In genomic region chr1:170230323-170230722, GRCh38 we compare ENCODE assay signal across 31 cellular contexts.
"Had no signal": no experiment of that assay in that cellular context is flagged by ENCODE, and none has a peak within 500 bp of the region (broad histone marks: within the 10 kb centered on the region; RNA-seq: fewer than 3 reads in every experiment).

No MANE protein-coding gene starts in this region.

- H3K4me1 Mint-ChIP-seq: naive B cell; naive thymus-derived CD8-positive, alpha-beta T cell; stimulated activated memory B cell treated with anti-CD40 and anti-IgM and Interleukin-4, amounts not matched to agents 10 μg/mL and 1 μg/mL and 100 μg/mL, for 72 hours; stimulated activated naive CD8-positive, alpha-beta T cell treated with anti-CD3 and anti-CD28 coated beads, Interleukin-15, amount 100 ng/mL, for 72 hours had no signal

- ATAC-seq: naive thymus-derived CD8-positive, alpha-beta T cell; psoas muscle; right cardiac atrium; sciatic nerve; stimulated activated memory B cell treated with anti-CD40 and anti-IgM and Interleukin-4, amounts not matched to agents 10 μg/mL and 1 μg/mL and 100 μg/mL, for 72 hours; stimulated activated naive CD8-positive, alpha-beta T cell treated with anti-CD3 and anti-CD28 coated beads, Interleukin-15, amount 100 ng/mL, for 72 hours; stimulated activated naive CD8-positive, alpha-beta T cell treated with anti-CD3 and anti-CD28 coated beads, Interleukin-15, Interleukin-2, amounts not matched to agents 100 U/mL and 50 U/mL, for 24 hours; upper lobe of right lung had no signal

- H3K4me3 ChIP-seq: psoas muscle, skin epidermis, smooth muscle cell, spleen, suprapubic skin, testis, tibial artery, transverse colon, upper lobe of right lung, uterus had no signal

- H3K79me2 ChIP-seq: parathyroid adenoma had no signal

- H3K4me3 Mint-ChIP-seq: naive B cell; naive thymus-derived CD8-positive, alpha-beta T cell; nephron; stimulated activated memory B cell treated with anti-CD40 and anti-IgM and Interleukin-4, amounts not matched to agents 10 μg/mL and 1 μg/mL and 100 μg/mL, for 72 hours; stimulated activated naive CD8-positive, alpha-beta T cell treated with anti-CD3 and anti-CD28 coated beads, Interleukin-15, amount 100 ng/mL, for 72 hours; type B pancreatic cell had no signal

- H3K4me1 ChIP-seq: parathyroid adenoma, psoas muscle, spleen, testis, transverse colon, upper lobe of right lung, uterus had no signal

- H3K27ac Mint-ChIP-seq: naive B cell; naive thymus-derived CD8-positive, alpha-beta T cell; progenitor cell of endocrine pancreas; stimulated activated memory B cell treated with anti-CD40 and anti-IgM and Interleukin-4, amounts not matched to agents 10 μg/mL and 1 μg/mL and 100 μg/mL, for 72 hours; stimulated activated naive CD8-positive, alpha-beta T cell treated with anti-CD3 and anti-CD28 coated beads, Interleukin-15, amount 100 ng/mL, for 72 hours; type B pancreatic cell had no signal

- H3K27me3 Mint-ChIP-seq: progenitor cell of endocrine pancreas, type B pancreatic cell had no signal

- H3K9ac ChIP-seq: parathyroid adenoma had no signal

- H3K27ac ChIP-seq: neutrophil, parathyroid adenoma, psoas muscle, skin epidermis, spleen, suprapubic skin, testis, tibial artery, transverse colon, upper lobe of right lung, uterus had no signal

- H3K4me2 ChIP-seq: smooth muscle cell had no signal

- H3K36me3 Mint-ChIP-seq: naive B cell; naive thymus-derived CD8-positive, alpha-beta T cell; stimulated activated memory B cell treated with anti-CD40 and anti-IgM and Interleukin-4, amounts not matched to agents 10 μg/mL and 1 μg/mL and 100 μg/mL, for 72 hours; type B pancreatic cell had no signal

- H3K9me3 ChIP-seq: neutrophil, psoas muscle, spleen, suprapubic skin, testis, tibial artery, transverse colon, upper lobe of right lung, uterus had no signal

- H3K9me3 Mint-ChIP-seq: naive thymus-derived CD8-positive, alpha-beta T cell; nephron; stimulated activated memory B cell treated with anti-CD40 and anti-IgM and Interleukin-4, amounts not matched to agents 10 μg/mL and 1 μg/mL and 100 μg/mL, for 72 hours; stimulated activated naive CD8-positive, alpha-beta T cell treated with anti-CD3 and anti-CD28 coated beads, Interleukin-15, amount 100 ng/mL, for 72 hours; type B pancreatic cell had no signal

- H3K27me3 ChIP-seq: neutrophil, spleen, suprapubic skin, testis, tibial artery, transverse colon, upper lobe of right lung, uterus had no signal

- H3K36me3 ChIP-seq: neutrophil, spleen, suprapubic skin, tibial artery, transverse colon, upper lobe of right lung, uterus had no signal

- DNase-seq: naive B cell; naive thymus-derived CD8-positive, alpha-beta T cell; nucleus accumbens; posterior cingulate gyrus; psoas muscle; right cardiac atrium; spleen; stimulated activated CD4-positive, alpha-beta T cell treated with anti-CD3 and anti-CD28 coated beads, Interleukin-12 subunit alpha, Interleukin-12 subunit beta, amount 100 ng/mL, for 4 hours; stimulated activated CD4-positive, alpha-beta T cell treated with anti-CD3 and anti-CD28 coated beads, Interleukin-1b, Interleukin-23, amount 100 ng/mL, for 48 hours; stimulated activated CD4-positive, alpha-beta T cell treated with anti-CD3 and anti-CD28 coated beads, Interleukin-4, amount 100 ng/mL, for 1 hour; stimulated activated CD4-positive, alpha-beta T cell treated with anti-CD3 and anti-CD28 coated beads, Interleukin-4, amount 100 ng/mL, for 4 hours; stimulated activated CD8-positive, alpha-beta memory T cell treated with anti-CD3 and anti-CD28 coated beads, Interleukin-4, amount 100 ng/mL, for 48 hours; stimulated activated naive CD4-positive, alpha-beta T cell; stimulated activated naive CD8-positive, alpha-beta T cell treated with anti-CD3 and anti-CD28 coated beads, Interleukin-15, amount 100 ng/mL, for 72 hours; stimulated activated naive CD8-positive, alpha-beta T cell treated with anti-CD3 and anti-CD28 coated beads, Interleukin-15, Interleukin-2, amounts not matched to agents 100 U/mL and 50 U/mL, for 24 hours; substantia nigra; testis; tibial artery; transverse colon; upper lobe of right lung; uterus had no signal

- H2AFZ ChIP-seq: parathyroid adenoma had no signal
